In genomic region chr10:4763960-4764428, GRCh38 we compare ENCODE assay signal across 15 cellular contexts.
DNase-seq lines count a peak whose midpoint lies in the region; ATAC-seq and TF ChIP-seq lines count a peak whose summit lies in the region.
"Had no signal": no experiment of that assay in that cellular context is flagged by ENCODE, and none has a peak within 500 bp of the region (broad histone marks: within the 10 kb centered on the region; RNA-seq: fewer than 3 reads in every experiment).

No MANE protein-coding gene starts in this region.

- no peak for ATAC-seq in natural killer cell treated with Interleukin-12 subunit alpha and Interleukin-12 subunit beta and Interleukin-15 and Interleukin-18, amount 100 ng/mL, for 72 hours

- peaks cover 5% of the 10 kb centered on the region for H3K4me1 Mint-ChIP-seq in activated CD4-positive, alpha-beta memory T cell treated with anti-CD3 and anti-CD28 coated beads for 36 hours (ENCODE audit: low read depth)
- H3K4me1 Mint-ChIP-seq in activated CD4-positive, alpha-beta memory T cell treated with anti-CD3 and anti-CD28 coated beads, Interleukin-2, amount 10 ng/mL, durations not matched to agents 7 days and 5 days: no peaks in the 10 kb centered on the region
- H3K4me1 Mint-ChIP-seq in natural killer cell treated with Interleukin-12 subunit alpha and Interleukin-12 subunit beta and Interleukin-15 and Interleukin-18, amount 100 ng/mL, for 72 hours (ENCODE audit: low read depth in 2 of 2): no peaks in the 10 kb centered on the region

- no peak for TF ChIP-seq CTCF in OCI-LY3 (IDR thresholded peaks at IDR 0.05; ENCODE audit: low read depth, low read length)

- POLR2A ChIA-PET in activated CD4-positive, alpha-beta memory T cell treated with anti-CD3 and anti-CD28 coated beads for 36 hours (lab: Charles Lee): no interaction called here
- POLR2A ChIA-PET in activated CD4-positive, alpha-beta memory T cell treated with anti-CD3 and anti-CD28 coated beads, Interleukin-2, amount 10 ng/mL, durations not matched to agents 7 days and 5 days (lab: Charles Lee): no interaction called here

- H3K27ac ChIP-seq in OCI-LY3 (ENCODE audit: low read length): no peak overlapping the region
- peak overlapping the region; percentile 97 for H3K27ac ChIP-seq in epithelial cell of prostate
- H3K27ac ChIP-seq: SJCRH30 had no signal

- no peak overlapping the region for H3K4me3 Mint-ChIP-seq in activated CD4-positive, alpha-beta memory T cell treated with anti-CD3 and anti-CD28 coated beads for 36 hours
- H3K4me3 Mint-ChIP-seq in activated CD4-positive, alpha-beta memory T cell treated with anti-CD3 and anti-CD28 coated beads, Interleukin-2, amount 10 ng/mL, durations not matched to agents 7 days and 5 days: no peak overlapping the region
- no peak overlapping the region for H3K4me3 Mint-ChIP-seq in natural killer cell treated with Interleukin-12 subunit alpha and Interleukin-12 subunit beta and Interleukin-15 and Interleukin-18, amount 100 ng/mL, for 72 hours
- H3K4me3 Mint-ChIP-seq: activated naive CD4-positive, alpha-beta T cell treated with anti-CD3 and anti-CD28 coated beads for 36 hours had no signal

- no peaks in the 10 kb centered on the region for H3K79me2 ChIP-seq in OCI-LY3 (ENCODE audit: low read length)

- H3K9me3 ChIP-seq in OCI-LY3 (ENCODE audit: insufficient read depth, low read length): no peaks in the 10 kb centered on the region
- H3K9me3 ChIP-seq: SJCRH30 had no signal

- CTCF ChIA-PET in activated CD4-positive, alpha-beta memory T cell treated with anti-CD3 and anti-CD28 coated beads for 36 hours (lab: Charles Lee): interaction anchor here (0.7 to 1.6 kb wide), 2 partner anchors 1001 to 1566 kb away, joined by 4 to 5 read pairs; no protein-coding TSS in a partner anchor
- CTCF ChIA-PET in activated CD4-positive, alpha-beta memory T cell treated with anti-CD3 and anti-CD28 coated beads, Interleukin-2, amount 10 ng/mL, durations not matched to agents 7 days and 5 days (lab: Charles Lee): interaction anchor here (1.4 kb wide), 1 partner anchor 1567 kb away, joined by 4 read pairs; no protein-coding TSS in a partner anchor

- H3K27ac Mint-ChIP-seq in activated CD4-positive, alpha-beta memory T cell treated with anti-CD3 and anti-CD28 coated beads for 36 hours: no peak overlapping the region
- H3K27ac Mint-ChIP-seq in activated CD4-positive, alpha-beta memory T cell treated with anti-CD3 and anti-CD28 coated beads, Interleukin-2, amount 10 ng/mL, durations not matched to agents 7 days and 5 days: no peak overlapping the region
- H3K27ac Mint-ChIP-seq in natural killer cell treated with Interleukin-12 subunit alpha and Interleukin-12 subunit beta and Interleukin-15 and Interleukin-18, amount 100 ng/mL, for 72 hours: no peak overlapping the region
- H3K27ac Mint-ChIP-seq: activated naive CD4-positive, alpha-beta T cell treated with anti-CD3 and anti-CD28 coated beads for 36 hours had no signal

- H3K36me3 Mint-ChIP-seq in activated CD4-positive, alpha-beta memory T cell treated with anti-CD3 and anti-CD28 coated beads for 36 hours: no peaks in the 10 kb centered on the region
- H3K36me3 Mint-ChIP-seq in activated CD4-positive, alpha-beta memory T cell treated with anti-CD3 and anti-CD28 coated beads, Interleukin-2, amount 10 ng/mL, durations not matched to agents 7 days and 5 days (ENCODE audit: low read depth): no peaks in the 10 kb centered on the region
- H3K36me3 Mint-ChIP-seq in natural killer cell treated with Interleukin-12 subunit alpha and Interleukin-12 subunit beta and Interleukin-15 and Interleukin-18, amount 100 ng/mL, for 72 hours: no peaks in the 10 kb centered on the region

- H3K4me1 ChIP-seq in OCI-LY3 (ENCODE audit: low read length): peaks cover 18% of the 10 kb centered on the region

- H3K9ac ChIP-seq in OCI-LY3 (ENCODE audit: low read length): no peak overlapping the region

- H2AFZ ChIP-seq in OCI-LY3 (ENCODE audit: low read depth, low read length): no peak overlapping the region; the same call in 1 of the 2 replicates

- H3K27me3 ChIP-seq in OCI-LY3 (ENCODE audit: low read depth, low read length): no peaks in the 10 kb centered on the region
- H3K27me3 ChIP-seq: SJCRH30 had no signal

- H3K36me3 ChIP-seq in OCI-LY3 (replicated peaks; ENCODE audit: low read depth, low read length): no peaks in the 10 kb centered on the region
- H3K36me3 ChIP-seq: SJCRH30 had no signal

- H4K20me1 ChIP-seq in OCI-LY3 (ENCODE audit: insufficient read depth, low read length): no peaks in the 10 kb centered on the region

- H3K27me3 Mint-ChIP-seq in activated CD4-positive, alpha-beta memory T cell treated with anti-CD3 and anti-CD28 coated beads for 36 hours: peaks cover 11% of the 10 kb centered on the region
- peaks cover 10% of the 10 kb centered on the region for H3K27me3 Mint-ChIP-seq in activated CD4-positive, alpha-beta memory T cell treated with anti-CD3 and anti-CD28 coated beads, Interleukin-2, amount 10 ng/mL, durations not matched to agents 7 days and 5 days
- peaks cover 10 to 21% of the 10 kb centered on the region in 2 donors for H3K27me3 Mint-ChIP-seq in natural killer cell treated with Interleukin-12 subunit alpha and Interleukin-12 subunit beta and Interleukin-15 and Interleukin-18, amount 100 ng/mL, for 72 hours

- H3K4me3 ChIP-seq in OCI-LY3 (ENCODE audit: low read length) (peak overlapping the region; percentile 33; the same call in 1 of the 2 replicates), skeletal muscle cell (ENCODE audit: low read depth, low read length) (no peak overlapping the region)
- H3K4me3 ChIP-seq: SJCRH30 had no signal

- peak overlapping the region; percentile 75 for H3K4me2 ChIP-seq in OCI-LY3 (ENCODE audit: low read length)

- DNase-seq in activated CD4-positive, alpha-beta memory T cell treated with anti-CD3 and anti-CD28 coated beads for 36 hours: peak; percentile 33
- no peak for DNase-seq in activated CD4-positive, alpha-beta memory T cell treated with anti-CD3 and anti-CD28 coated beads, Interleukin-2, amount 10 ng/mL, durations not matched to agents 7 days and 5 days
- DNase-seq in epithelial cell of prostate (ENCODE audit: low read depth, low spot score): peak; percentile 61
- DNase-seq in skeletal muscle cell (ENCODE audit: low read depth): peak; percentile 60
- DNase-seq in natural killer cell treated with Interleukin-12 subunit alpha and Interleukin-12 subunit beta and Interleukin-15 and Interleukin-18, amount 100 ng/mL, for 72 hours (ENCODE audit: low spot score): no peak
- no peak for DNase-seq in hypothalamus (lab: John Stamatoyannopoulos, UW)
- DNase-seq in GF-D8 (lab: John Stamatoyannopoulos, UW): no peak
- DNase-seq: ACHN; activated CD4-positive, CD25-positive, alpha-beta regulatory T cell treated with anti-CD3 and anti-CD28 coated beads, Interleukin-2, amount 50 U/mL, for 72 hours; activated naive CD4-positive, alpha-beta T cell treated with anti-CD3 and anti-CD28 coated beads for 36 hours; effector CD8-positive, alpha-beta T cell; GDM1; NCI-H510A; SJCRH30 had no signal

- intact Hi-C loops in activated CD4-positive, alpha-beta memory T cell treated with anti-CD3 and anti-CD28 coated beads for 36 hours (cut with micrococcal nuclease): no loop called here

- H3K9me3 Mint-ChIP-seq in activated CD4-positive, alpha-beta memory T cell treated with anti-CD3 and anti-CD28 coated beads for 36 hours: no peaks in the 10 kb centered on the region
- H3K9me3 Mint-ChIP-seq in activated CD4-positive, alpha-beta memory T cell treated with anti-CD3 and anti-CD28 coated beads, Interleukin-2, amount 10 ng/mL, durations not matched to agents 7 days and 5 days: no peaks in the 10 kb centered on the region
- H3K9me3 Mint-ChIP-seq in natural killer cell treated with Interleukin-12 subunit alpha and Interleukin-12 subunit beta and Interleukin-15 and Interleukin-18, amount 100 ng/mL, for 72 hours: no peaks in the 10 kb centered on the region
- H3K9me3 Mint-ChIP-seq: activated naive CD4-positive, alpha-beta T cell treated with anti-CD3 and anti-CD28 coated beads for 36 hours had no signal

Comparison
In these comparisons a context has a peak if more than half of its experiments do, and no peak if none do; other contexts are left out.
1. DNase-seq: peak in activated CD4-positive, alpha-beta memory T cell treated with anti-CD3 and anti-CD28 coated beads for 36 hours (single experiment), epithelial cell of prostate (single experiment) and skeletal muscle cell (single experiment); none in activated CD4-positive, alpha-beta memory T cell treated with anti-CD3 and anti-CD28 coated beads, Interleukin-2, amount 10 ng/mL, durations not matched to agents 7 days and 5 days (single experiment), natural killer cell treated with Interleukin-12 subunit alpha and Interleukin-12 subunit beta and Interleukin-15 and Interleukin-18, amount 100 ng/mL, for 72 hours (single experiment), hypothalamus (0 of 51) and GF-D8 (single experiment).